Comparison of ENCODE assay signal across 8 cellular contexts in the genomic region with DNA sequence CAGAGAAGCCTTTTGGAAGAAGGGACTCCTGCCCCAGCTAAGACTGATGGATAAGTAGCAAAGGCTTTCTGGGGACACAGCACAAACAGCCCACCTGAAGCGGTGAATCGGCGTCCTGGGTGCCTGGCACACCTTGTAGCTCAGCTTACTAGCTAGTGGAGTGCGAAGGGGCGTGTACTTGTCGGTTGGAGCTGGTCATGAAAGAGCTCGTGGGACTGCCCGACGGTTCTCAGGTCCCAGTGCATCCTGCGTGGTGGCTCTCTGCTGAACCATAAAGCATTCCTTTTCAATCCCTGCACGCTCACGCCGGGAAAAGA. TPM values are rescaled to one million over a fixed set of nuclear protein-coding genes. Genes with fewer than 3 reads are reported as not detected.
A peak's percentile ranks its signal among the peaks of the same experiment; 100 is the strongest.
DNase-seq lines count a peak whose midpoint lies in the region; ATAC-seq and TF ChIP-seq lines count a peak whose summit lies in the region.

No MANE protein-coding gene starts in this region.

- H3K4me1 Mint-ChIP-seq in CD4-positive, alpha-beta T cell (ENCODE audit: low read depth), result peaks cover 29% of the 10 kb centered on the region
- H3K4me1 Mint-ChIP-seq in activated B cell treated with CpG ODN at 0.5 μM for 24 hours, result peaks cover 57% of the 10 kb centered on the region
- peaks cover 45 to 46% of the 10 kb centered on the region in 2 donors for H3K4me1 Mint-ChIP-seq in stimulated activated naive B cell treated with anti-CD40 and anti-IgM and Interleukin-4, amounts not matched to agents 10 μg/mL and 1 μg/mL and 100 μg/mL, for 72 hours

- WGBS in iPS DF 6.9 (ENCODE audit: insufficient coverage, insufficient read length), result no CpG with 5 or more reads among the region's 13 CpGs

- ATAC-seq in CD4-positive, alpha-beta T cell (ENCODE audit: poor library complexity), result peak; percentile 41
- ATAC-seq in GM19324 (IDR thresholded peaks at IDR 0.05; ENCODE audit: low FRiP score, unreplicated experiment) (peak; percentile 26), HG03342 (IDR thresholded peaks at IDR 0.05; ENCODE audit: unreplicated experiment) (peak; percentile 27), activated B cell treated with CpG ODN at 0.5 μM for 24 hours (ENCODE audit: low read depth) (peak; percentile 33)
- ATAC-seq in stimulated activated naive B cell treated with anti-CD40 and anti-IgM and Interleukin-4, amounts not matched to agents 10 μg/mL and 1 μg/mL and 100 μg/mL, for 72 hours (replicated peaks), result peak; percentile 53

- no peak for DNase-seq in CD4-positive, alpha-beta T cell
- no peak for DNase-seq in activated B cell treated with CpG ODN at 0.5 μM for 24 hours
- DNase-seq in iPS DF 6.9 (ENCODE audit: low read depth, low spot score), result peak; percentile 27
- no peak for DNase-seq in stimulated activated naive B cell treated with anti-CD40 and anti-IgM and Interleukin-4, amounts not matched to agents 10 μg/mL and 1 μg/mL and 100 μg/mL, for 72 hours
- DNase-seq in GM10248 (ENCODE audit: extremely low spot score), result no peak
- no peak for DNase-seq in iPS-NIHi7 (ENCODE audit: extremely low spot score)

- peaks cover 7% of the 10 kb centered on the region for H3K36me3 Mint-ChIP-seq in CD4-positive, alpha-beta T cell (ENCODE audit: low read depth)
- peaks cover 7% of the 10 kb centered on the region for H3K36me3 Mint-ChIP-seq in activated B cell treated with CpG ODN at 0.5 μM for 24 hours (ENCODE audit: low read depth)
- peaks cover 7 to 12% of the 10 kb centered on the region in 2 donors for H3K36me3 Mint-ChIP-seq in stimulated activated naive B cell treated with anti-CD40 and anti-IgM and Interleukin-4, amounts not matched to agents 10 μg/mL and 1 μg/mL and 100 μg/mL, for 72 hours

- POLR2A ChIA-PET in CD4-positive, alpha-beta T cell (lab: Charles Lee), result interaction anchor here (0.7 to 2.0 kb wide), 6 partner anchors 10 to 252 kb away, joined by 3 to 8 read pairs (median 4); a partner anchor contains a TSS
- POLR2A ChIA-PET in activated B cell treated with CpG ODN at 0.5 μM for 24 hours (lab: Charles Lee), result interaction anchor here (0.6 to 8.1 kb wide), 11 partner anchors 10 to 124 kb away, joined by 3 to 94 read pairs (median 4); no protein-coding TSS in a partner anchor
- POLR2A ChIA-PET in GM10248 (lab: Yijun Ruan, JAX), result no interaction called here

- H3K27me3 Mint-ChIP-seq in CD4-positive, alpha-beta T cell, result no peaks in the 10 kb centered on the region
- H3K27me3 Mint-ChIP-seq in activated B cell treated with CpG ODN at 0.5 μM for 24 hours, result no peaks in the 10 kb centered on the region
- no peaks in the 10 kb centered on the region for H3K27me3 Mint-ChIP-seq in stimulated activated naive B cell treated with anti-CD40 and anti-IgM and Interleukin-4, amounts not matched to agents 10 μg/mL and 1 μg/mL and 100 μg/mL, for 72 hours

- TF ChIP-seq CTCF in CD4-positive, alpha-beta T cell (IDR thresholded peaks at IDR 0.05), result no peak
- TF ChIP-seq CTCF in activated B cell treated with CpG ODN at 0.5 μM for 24 hours (IDR thresholded peaks at IDR 0.05) (no peak), GM10248 (IDR thresholded peaks at IDR 0.05; ENCODE audit: control extremely low read depth, extremely low read depth, low read depth, missing control alignments) (no peak)

- H3K4me1 ChIP-seq in iPS DF 6.9 (ENCODE audit: control insufficient read depth, insufficient read depth, low read length), result peaks cover 2% of the 10 kb centered on the region; the same call in 1 of the 2 replicates

- H3K4me3 Mint-ChIP-seq in CD4-positive, alpha-beta T cell, result peak overlapping the region; percentile 95
- no peak overlapping the region for H3K4me3 Mint-ChIP-seq in activated B cell treated with CpG ODN at 0.5 μM for 24 hours
- no peak overlapping the region for H3K4me3 Mint-ChIP-seq in stimulated activated naive B cell treated with anti-CD40 and anti-IgM and Interleukin-4, amounts not matched to agents 10 μg/mL and 1 μg/mL and 100 μg/mL, for 72 hours

- H3K9me3 Mint-ChIP-seq in CD4-positive, alpha-beta T cell, result no peaks in the 10 kb centered on the region
- no peaks in the 10 kb centered on the region for H3K9me3 Mint-ChIP-seq in activated B cell treated with CpG ODN at 0.5 μM for 24 hours
- H3K9me3 Mint-ChIP-seq in stimulated activated naive B cell treated with anti-CD40 and anti-IgM and Interleukin-4, amounts not matched to agents 10 μg/mL and 1 μg/mL and 100 μg/mL, for 72 hours, result no peaks in the 10 kb centered on the region

- H3K27ac ChIP-seq in CD4-positive, alpha-beta T cell (ENCODE audit: low read depth, low read length), result peak overlapping the region; percentile 78
- H3K27ac ChIP-seq in iPS DF 6.9 (ENCODE audit: low read length), result no peak overlapping the region

- intact Hi-C loops in CD4-positive, alpha-beta T cell (cut with DNase I, micrococcal nuclease), result loop anchor here in 1 of 2 experiments (5.0 to 10.0 kb wide), 5 partner anchors 568 to 1640 kb away; a partner anchor contains a TSS
- intact Hi-C loops in activated B cell treated with CpG ODN at 0.5 μM for 24 hours (cut with micrococcal nuclease), result loop anchor here (1.0 to 10.0 kb wide), 6 partner anchors 11 to 630 kb away; a partner anchor contains a TSS

- no peaks in the 10 kb centered on the region for H3K27me3 ChIP-seq in CD4-positive, alpha-beta T cell (ENCODE audit: control insufficient read depth, insufficient read depth, low read length)
- H3K27me3 ChIP-seq in iPS DF 6.9 (ENCODE audit: control insufficient read depth, insufficient read depth, low read length), result no peaks in the 10 kb centered on the region

- no peaks in the 10 kb centered on the region for H3K36me3 ChIP-seq in iPS DF 6.9 (ENCODE audit: control insufficient read depth, insufficient read depth, low read length)

- H3K4me3 ChIP-seq in iPS DF 6.9 (ENCODE audit: low read length), result peak overlapping the region; percentile 92; the same call in 1 of the 2 replicates

- H3K27ac Mint-ChIP-seq in CD4-positive, alpha-beta T cell, result peak overlapping the region; percentile 92
- peak overlapping the region; percentile 96 for H3K27ac Mint-ChIP-seq in activated B cell treated with CpG ODN at 0.5 μM for 24 hours
- H3K27ac Mint-ChIP-seq in stimulated activated naive B cell treated with anti-CD40 and anti-IgM and Interleukin-4, amounts not matched to agents 10 μg/mL and 1 μg/mL and 100 μg/mL, for 72 hours, result peak overlapping the region; percentile 98

- CTCF ChIA-PET in CD4-positive, alpha-beta T cell (lab: Charles Lee), result interaction anchor here (3.2 kb wide), 1 partner anchor 11 kb away, joined by 19 read pairs; no protein-coding TSS in a partner anchor
- CTCF ChIA-PET in activated B cell treated with CpG ODN at 0.5 μM for 24 hours (lab: Charles Lee), result interaction anchor here (1.5 to 4.1 kb wide), 5 partner anchors 12 to 338 kb away, joined by 3 to 23 read pairs (median 11); no protein-coding TSS in a partner anchor
- CTCF ChIA-PET in GM10248 (lab: Yijun Ruan, JAX), result interaction anchor here (0.9 to 6.6 kb wide), 7 partner anchors 8 to 338 kb away, joined by 3 to 77 read pairs (median 10); no protein-coding TSS in a partner anchor

- H3K9me3 ChIP-seq in CD4-positive, alpha-beta T cell (ENCODE audit: control insufficient read depth, low read length), result no peaks in the 10 kb centered on the region
- no peaks in the 10 kb centered on the region for H3K9me3 ChIP-seq in iPS DF 6.9 (ENCODE audit: control insufficient read depth, insufficient read depth, low read length)

RNA-seq across cellular contexts. Expression of a gene that starts 0.7 kb away (rescaled TPM):
- total RNA-seq in CD4-positive, alpha-beta T cell, result 10 to 100 TPM; 16.5 to 19.5 TPM
- total RNA-seq in activated B cell treated with CpG ODN at 0.5 μM for 24 hours, result 86.8 and 103 TPM in 2 replicates

RNA-seq across cellular contexts. Expression of a gene that starts 45.7 kb away (rescaled TPM):
- under 1 TPM; 0.19 to 0.25 TPM for total RNA-seq in CD4-positive, alpha-beta T cell
- 6.9 and 7.9 TPM in 2 replicates for total RNA-seq in activated B cell treated with CpG ODN at 0.5 μM for 24 hours
